1 cellular context compared by ENCODE assay signal in genomic region chr15:70833897-70834765, GRCh38.
A peak's percentile ranks its signal among the peaks of the same experiment; 100 is the strongest.
TF ChIP-seq lines count a peak whose summit lies in the region.

No MANE protein-coding gene starts in this region.

TF ChIP-seq in HepG2, 621 proteins besides CTCF, POLR2A, EP300 and RAD21 (continues in another document):
- TF ChIP-seq PTBP1 (IDR thresholded peaks at IDR 0.05; ENCODE audit: low read depth, low read length, poor library complexity, severe bottlenecking) = no peak
- no peak for TF ChIP-seq CEBPG (CRISPR knock-in tag; IDR thresholded peaks at IDR 0.05)
- TF ChIP-seq SOX6 (IDR thresholded peaks at IDR 0.05) = no peak
- TF ChIP-seq SOX6 (CRISPR knock-in tag; IDR thresholded peaks at IDR 0.05) = peak; percentile 35; the same call in 1 of the 2 replicates
- peak; percentile 62 for TF ChIP-seq PAXIP1 (CRISPR knock-in tag; conservative IDR thresholded peaks at IDR 0.05)
- TF ChIP-seq ZNF350 (CRISPR knock-in tag; IDR thresholded peaks at IDR 0.05; ENCODE audit: borderline replicate concordance, low read depth) = peak; percentile 34; the same call in 1 of the 2 replicates
- TF ChIP-seq RXRB (CRISPR knock-in tag; IDR thresholded peaks at IDR 0.05; ENCODE audit: borderline replicate concordance) = peak; percentile 45; the same call in 1 of the 2 replicates
- TF ChIP-seq ZNF501 (CRISPR knock-in tag; IDR thresholded peaks at IDR 0.05) = 0 out of 2 replicates have a peak, but pooled peaks have one; percentile 38
- TF ChIP-seq ZNF616 (CRISPR knock-in tag; IDR thresholded peaks at IDR 0.05; ENCODE audit: low read depth) = no peak
- TF ChIP-seq ZNF800 (CRISPR knock-in tag; IDR thresholded peaks at IDR 0.05) = no peak
- TF ChIP-seq ATF3 (CRISPR knock-in tag; IDR thresholded peaks at IDR 0.05) = peak; percentile 82
- TF ChIP-seq FOSL2 (CRISPR knock-in tag; IDR thresholded peaks at IDR 0.05) = peak; percentile 97
- TF ChIP-seq HDAC2 (CRISPR knock-in tag; IDR thresholded peaks at IDR 0.05) = no peak
- TF ChIP-seq ZFX (CRISPR knock-in tag; IDR thresholded peaks at IDR 0.05; ENCODE audit: low read depth) = peak; percentile 54; the same call in 1 of the 2 replicates
- TF ChIP-seq ZNF329 (CRISPR knock-in tag; IDR thresholded peaks at IDR 0.05; ENCODE audit: low read depth) = no peak
- peak; percentile 93 for TF ChIP-seq JUND (CRISPR knock-in tag; IDR thresholded peaks at IDR 0.05)
- TF ChIP-seq GABPA (IDR thresholded peaks at IDR 0.05; ENCODE audit: low read depth, low read length) = no peak
- peak; percentile 81 for TF ChIP-seq GABPA (CRISPR knock-in tag; IDR thresholded peaks at IDR 0.05; ENCODE audit: low read depth)
- peak; percentile 36; the same call in 1 of the 2 replicates for TF ChIP-seq AHDC1 (CRISPR knock-in tag; IDR thresholded peaks at IDR 0.05; ENCODE audit: borderline replicate concordance)
- TF ChIP-seq JUNB (CRISPR knock-in tag; IDR thresholded peaks at IDR 0.05; ENCODE audit: borderline replicate concordance) = peak; percentile 69; the same call in 1 of the 2 replicates
- TF ChIP-seq HNF4A (CRISPR knock-in tag; IDR thresholded peaks at IDR 0.05) = peak; percentile 42; the same call in 1 of the 2 replicates
- TF ChIP-seq TEAD3 (CRISPR knock-in tag; optimal IDR thresholded peaks at IDR 0.05; ENCODE audit: borderline replicate concordance) = peak; percentile 75
- peak; percentile 24; the same call in 1 of the 2 replicates for TF ChIP-seq PATZ1 (CRISPR knock-in tag; IDR thresholded peaks at IDR 0.05)
- TF ChIP-seq GLI4 (CRISPR knock-in tag; IDR thresholded peaks at IDR 0.05; ENCODE audit: borderline replicate concordance) = 0 out of 2 replicates have a peak, but pooled peaks have one; percentile 29
- no peak for TF ChIP-seq ZNF773 (CRISPR knock-in tag; IDR thresholded peaks at IDR 0.05; ENCODE audit: borderline replicate concordance)
- peak; percentile 47; the same call in 1 of the 2 replicates for TF ChIP-seq HMG20A (CRISPR knock-in tag; IDR thresholded peaks at IDR 0.05; ENCODE audit: borderline replicate concordance)
- TF ChIP-seq ETV5 (CRISPR knock-in tag; IDR thresholded peaks at IDR 0.05; ENCODE audit: borderline replicate concordance) = peak; percentile 67; the same call in 1 of the 2 replicates
- TF ChIP-seq ASH2L (IDR thresholded peaks at IDR 0.05; ENCODE audit: insufficient read length, low read depth, low read length) = peak; percentile 73
- TF ChIP-seq ZNF766 (CRISPR knock-in tag; IDR thresholded peaks at IDR 0.05; ENCODE audit: borderline replicate concordance) = no peak
- no peak for TF ChIP-seq ZNF234 (CRISPR knock-in tag; conservative IDR thresholded peaks at IDR 0.05)
- peak; percentile 17; the same call in 1 of the 2 replicates for TF ChIP-seq ZNF687 (CRISPR knock-in tag; IDR thresholded peaks at IDR 0.05)
- 0 out of 4 replicates have a peak, but pooled peaks of 1 of the 2 experiments have one; percentile 28 for TF ChIP-seq KLF16 (CRISPR knock-in tag; IDR thresholded peaks at IDR 0.05)
- TF ChIP-seq KLF15 (CRISPR knock-in tag; IDR thresholded peaks at IDR 0.05; ENCODE audit: borderline replicate concordance) = no peak
- TF ChIP-seq GATAD2A (CRISPR knock-in tag; IDR thresholded peaks at IDR 0.05) = peak; percentile 66
- peak; percentile 87; the same call in 1 of the 2 replicates for TF ChIP-seq SIX1 (CRISPR knock-in tag; IDR thresholded peaks at IDR 0.05; ENCODE audit: borderline replicate concordance)
- TF ChIP-seq IKZF5 (CRISPR knock-in tag; IDR thresholded peaks at IDR 0.05) = peak; percentile 20; the same call in 1 of the 2 replicates
- TF ChIP-seq SP140L (CRISPR knock-in tag; IDR thresholded peaks at IDR 0.05; ENCODE audit: borderline replicate concordance) = no peak
- peak; percentile 77 for TF ChIP-seq SIX4 (CRISPR knock-in tag; IDR thresholded peaks at IDR 0.05)
- TF ChIP-seq ESRRA (CRISPR knock-in tag; IDR thresholded peaks at IDR 0.05; ENCODE audit: low read depth) = peak; percentile 34; the same call in 1 of the 2 replicates
- peak; percentile 88 for TF ChIP-seq ZBTB26 (CRISPR knock-in tag; IDR thresholded peaks at IDR 0.05; ENCODE audit: borderline replicate concordance)
- TF ChIP-seq GABPB1 (CRISPR knock-in tag; IDR thresholded peaks at IDR 0.05) = peak; percentile 63; the same call in 1 of the 2 replicates
- TF ChIP-seq FOSL1 (CRISPR knock-in tag; IDR thresholded peaks at IDR 0.05; ENCODE audit: borderline replicate concordance) = peak; percentile 75
